ENCODE assay signal across 31 cellular contexts in the genomic region with DNA sequence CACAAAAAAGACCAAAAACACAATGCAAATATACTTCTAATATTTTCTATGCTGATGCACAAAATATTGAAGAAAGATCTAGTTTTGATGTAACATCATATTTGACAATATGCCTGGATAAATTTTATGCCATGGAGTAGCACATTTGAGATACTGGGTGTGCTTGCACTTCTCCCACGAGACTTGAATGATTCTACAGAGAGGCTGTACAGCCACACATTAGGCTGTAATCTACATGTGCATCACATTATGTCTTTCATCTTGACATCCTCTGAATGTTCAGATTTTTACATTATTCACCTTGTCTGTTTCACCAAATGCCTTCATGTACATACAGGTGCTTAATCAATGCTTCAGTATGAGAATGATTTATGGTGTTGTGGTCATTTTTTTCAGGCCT.
DNase-seq lines count a peak whose midpoint lies in the region; ATAC-seq, FAIRE-seq and TF ChIP-seq lines count a peak whose summit lies in the region.
"Had no signal": no experiment of that assay in that cellular context is flagged by ENCODE, and none has a peak within 500 bp of the region (broad histone marks: within the 10 kb centered on the region; RNA-seq: fewer than 3 reads in every experiment).

No MANE protein-coding gene starts in this region.

- 6 to 46% (median 30%) methylated on average over 1 of the region's 1 CpG for WGBS in small intestine, 3 donors

- peak overlapping the region; percentile 13; the same call in 1 of the 2 replicates for H3K4me2 ChIP-seq in PC-9
- H3K4me2 ChIP-seq: neural progenitor cell had no signal

- FAIRE-seq in small intestine (lab: Jason Lieb, UNC) = no peak
- FAIRE-seq: endometrium had no signal

- DNase-seq in NOMO-1 treated with DMSO at 0.1 percent for 48 hours (lab: John Stamatoyannopoulos, UW; ENCODE audit: unreplicated experiment) (peak; percentile 20), NOMO-1 treated with dmso at 0.1 percent for 144 hours (lab: John Stamatoyannopoulos, UW; ENCODE audit: unreplicated experiment) (no peak), PC-9 (no peak), small intestine (peak; percentile 15), GDM1 (lab: John Stamatoyannopoulos, UW) (no peak), omental fat pad (ENCODE audit: low spot score) (no peak)
- DNase-seq: ACHN; activated CD4-positive, alpha-beta memory T cell treated with anti-CD3 and anti-CD28 coated beads, Interleukin-2, amount 10 ng/mL, durations not matched to agents 7 days and 5 days; activated CD4-positive, CD25-positive, alpha-beta regulatory T cell treated with anti-CD3 and anti-CD28 coated beads, Interleukin-2, amount 50 U/mL, for 72 hours; activated CD8-positive, alpha-beta memory T cell treated with anti-CD3 and anti-CD28 coated beads, Interleukin-2, amount 50 U/mL, for 48 hours; activated naive CD4-positive, alpha-beta T cell treated with anti-CD3 and anti-CD28 coated beads, Interleukin-2, amount 50 U/mL, for 16 hours; amniotic stem cell; brain microvascular endothelial cell; CD8-positive, alpha-beta memory T cell; foreskin fibroblast; Kasumi-1; mesenchymal stem cell; NCI-H187; NCI-H2227 treated with DMSO at 0.1 percent for 48 hours; NCI-H526; stimulated activated CD4-positive, alpha-beta T cell treated with anti-CD3 and anti-CD28 coated beads, Interleukin-2, amount 100 ng/mL, for 24 hours; stimulated activated CD8-positive, alpha-beta memory T cell treated with anti-CD3 and anti-CD28 coated beads, Interleukin-4, amount 100 ng/mL, for 48 hours; stimulated activated naive CD8-positive, alpha-beta T cell treated with anti-CD3 and anti-CD28 coated beads, Interleukin-15, amount 100 ng/mL, for 72 hours; uterus had no signal

- H3K36me3 ChIP-seq in PC-9 (ENCODE audit: low read depth) (no peaks in the 10 kb centered on the region), small intestine (ENCODE audit: control insufficient read depth in 2 of 2, insufficient read depth in 2 of 2, low read length in 2 of 2) (no peaks in the 10 kb centered on the region)
- H3K36me3 ChIP-seq: brain microvascular endothelial cell, esophagus muscularis mucosa, HAP-1, neural progenitor cell, right atrium auricular region, uterus had no signal

- H3K4me1 Mint-ChIP-seq in IgD-negative memory B cell = peaks cover 2 to 8% (median 5%) of the 10 kb centered on the region in 3 donors
- H3K4me1 Mint-ChIP-seq: activated CD4-positive, alpha-beta memory T cell treated with anti-CD3 and anti-CD28 coated beads, Interleukin-2, amount 10 ng/mL, durations not matched to agents 7 days and 5 days; CD8-positive, alpha-beta memory T cell; neural progenitor cell; stimulated activated naive CD8-positive, alpha-beta T cell treated with anti-CD3 and anti-CD28 coated beads, Interleukin-15, amount 100 ng/mL, for 72 hours had no signal

- TF ChIP-seq CTCF in PC-9 (conservative IDR thresholded peaks at IDR 0.05) (no peak), omental fat pad (IDR thresholded peaks at IDR 0.05) (no peak)

- no TSS peak for BruUV-seq in PC-9 (replicated peaks; lab: Mats Ljungman, UMichigan)

- H4K20me1 ChIP-seq in PC-9 (ENCODE audit: insufficient read depth) = no peaks in the 10 kb centered on the region

- POLR2A ChIA-PET in PC-9 (lab: Charles Lee; ENCODE audit: unreplicated experiment) = no interaction called here

- H3K27me3 Mint-ChIP-seq in IgD-negative memory B cell = no peaks in the 10 kb centered on the region
- H3K27me3 Mint-ChIP-seq: activated CD4-positive, alpha-beta memory T cell treated with anti-CD3 and anti-CD28 coated beads, Interleukin-2, amount 10 ng/mL, durations not matched to agents 7 days and 5 days; stimulated activated naive CD8-positive, alpha-beta T cell treated with anti-CD3 and anti-CD28 coated beads, Interleukin-15, amount 100 ng/mL, for 72 hours had no signal

- H3K4me3 Mint-ChIP-seq in IgD-negative memory B cell = peak overlapping the region in 3 of 4 donors; percentile 60 to 80 (median 61)
- H3K4me3 Mint-ChIP-seq: activated CD4-positive, alpha-beta memory T cell treated with anti-CD3 and anti-CD28 coated beads, Interleukin-2, amount 10 ng/mL, durations not matched to agents 7 days and 5 days; CD8-positive, alpha-beta memory T cell; neural progenitor cell; stimulated activated naive CD8-positive, alpha-beta T cell treated with anti-CD3 and anti-CD28 coated beads, Interleukin-15, amount 100 ng/mL, for 72 hours had no signal

- CTCF ChIA-PET in PC-9 (lab: Charles Lee) = no interaction called here

- H3K9me3 ChIP-seq in PC-9 (ENCODE audit: insufficient read depth, low read depth) (no peaks in the 10 kb centered on the region), small intestine (ENCODE audit: control insufficient read depth, low read depth) (no peaks in the 10 kb centered on the region)
- H3K9me3 ChIP-seq: esophagus muscularis mucosa, HAP-1, right atrium auricular region, uterus had no signal

- no peaks in the 10 kb centered on the region for H3K9me2 ChIP-seq in PC-9 (ENCODE audit: insufficient read depth)

- no peak for ATAC-seq in omental fat pad (ENCODE audit: low FRiP score)
- ATAC-seq: stimulated activated naive CD8-positive, alpha-beta T cell treated with anti-CD3 and anti-CD28 coated beads, Interleukin-15, amount 100 ng/mL, for 72 hours had no signal

- no peaks in the 10 kb centered on the region for H3K27me3 ChIP-seq in PC-9 (ENCODE audit: insufficient read depth, low read depth)
- H3K27me3 ChIP-seq in small intestine (ENCODE audit: control insufficient read depth in 2 of 2, insufficient read depth in 2 of 2, low read length in 2 of 2) = no peaks in the 10 kb centered on the region
- H3K27me3 ChIP-seq: brain microvascular endothelial cell, esophagus muscularis mucosa, neural progenitor cell, right atrium auricular region, uterus had no signal

- H3K4me3 ChIP-seq in PC-9 = no peak overlapping the region
- H3K4me3 ChIP-seq in small intestine (ENCODE audit: low read depth in 1 of 2, low read length in 2 of 2) = no peak overlapping the region
- H3K4me3 ChIP-seq: esophagus muscularis mucosa, HAP-1, neural progenitor cell, right atrium auricular region, uterus had no signal

- H3F3A ChIP-seq in PC-9 (ENCODE audit: insufficient read depth, low read depth) = no peaks in the 10 kb centered on the region

- no peaks in the 10 kb centered on the region for H3K4me1 ChIP-seq in PC-9 (replicated peaks; ENCODE audit: insufficient read depth)
- H3K4me1 ChIP-seq in small intestine (ENCODE audit: control insufficient read depth in 2 of 2, insufficient read depth in 1 of 2, low read depth in 1 of 2, low read length in 1 of 2) = no peaks in the 10 kb centered on the region
- H3K4me1 ChIP-seq: esophagus muscularis mucosa, HAP-1, neural progenitor cell, parathyroid adenoma, uterus had no signal

- no peaks in the 10 kb centered on the region for H3K79me2 ChIP-seq in PC-9 (ENCODE audit: low read depth)
- H3K79me2 ChIP-seq: parathyroid adenoma had no signal

- H2AFZ ChIP-seq in PC-9 = peak overlapping the region; percentile 41; the same call in 1 of the 2 replicates
- H2AFZ ChIP-seq: neural progenitor cell had no signal

- H3K27ac ChIP-seq in PC-9 = no peak overlapping the region
- no peak overlapping the region for H3K27ac ChIP-seq in small intestine (ENCODE audit: low read depth in 1 of 2, low read length in 1 of 2)
- H3K27ac ChIP-seq: brain microvascular endothelial cell, esophagus muscularis mucosa, neural progenitor cell, parathyroid adenoma, uterus had no signal

- H3K9me3 Mint-ChIP-seq in IgD-negative memory B cell = peaks cover 0 to 2% (median 0%) of the 10 kb centered on the region in 3 donors
- H3K9me3 Mint-ChIP-seq: neural progenitor cell had no signal

- intact Hi-C loops in PC-9 (cut with micrococcal nuclease; ENCODE audit: unreplicated experiment) = no loop called here

- H3K27ac Mint-ChIP-seq in IgD-negative memory B cell = no peak overlapping the region
- H3K27ac Mint-ChIP-seq: activated CD4-positive, alpha-beta memory T cell treated with anti-CD3 and anti-CD28 coated beads, Interleukin-2, amount 10 ng/mL, durations not matched to agents 7 days and 5 days; CD8-positive, alpha-beta memory T cell; neural progenitor cell; stimulated activated naive CD8-positive, alpha-beta T cell treated with anti-CD3 and anti-CD28 coated beads, Interleukin-15, amount 100 ng/mL, for 72 hours had no signal

- peaks cover 2% of the 10 kb centered on the region for H3K36me3 Mint-ChIP-seq in IgD-negative memory B cell
- H3K36me3 Mint-ChIP-seq: CD8-positive, alpha-beta memory T cell; neural progenitor cell had no signal

Comparison
In these comparisons a context has a peak if more than half of its experiments do, and no peak if none do; other contexts are left out.
1. DNase-seq: peak in NOMO-1 treated with DMSO at 0.1 percent for 48 hours (single experiment) and small intestine (single experiment); none in NOMO-1 treated with dmso at 0.1 percent for 144 hours (single experiment), PC-9 (0 of 2), GDM1 (single experiment) and omental fat pad (single experiment).